In genomic region chr18:61541673-61542072, GRCh38 we compare ENCODE assay signal across 16 cellular contexts.
"Had no signal": no experiment of that assay in that cellular context is flagged by ENCODE, and none has a peak within 500 bp of the region (broad histone marks: within the 10 kb centered on the region; RNA-seq: fewer than 3 reads in every experiment).

No MANE protein-coding gene starts in this region.

- ATAC-seq: body of pancreas, gastrocnemius medialis, right cardiac atrium, SK-N-SH treated with all-trans-retinoic acid at 6 μM for 48 hours had no signal

- DNase-seq: activated CD4-positive, alpha-beta T cell treated with anti-CD3 and anti-CD28 coated beads, Interleukin-2, amount 50 U/mL, for 4 hours; activated CD4-positive, CD25-positive, alpha-beta regulatory T cell; activated T-cell treated with anti-CD3 and anti-CD28 coated beads, Interleukin-2, amount 50 U/mL, for 1 hour; amniotic stem cell; body of pancreas; cerebellar nuclear complex; endodermal cell; esophagus squamous epithelium; gastrocnemius medialis; kidney glomerular epithelial cell; midbrain; naive B cell; posterior cingulate gyrus; right cardiac atrium; transverse colon had no signal

- H3K9me3 ChIP-seq: body of pancreas, esophagus squamous epithelium, gastrocnemius medialis, transverse colon had no signal

- H3K27me3 ChIP-seq: body of pancreas, esophagus squamous epithelium, gastrocnemius medialis, transverse colon had no signal

- H3K36me3 ChIP-seq: esophagus squamous epithelium, gastrocnemius medialis, transverse colon had no signal

- H3K27ac ChIP-seq: body of pancreas, esophagus squamous epithelium, gastrocnemius medialis, transverse colon had no signal

- H3K4me3 ChIP-seq: body of pancreas, esophagus squamous epithelium, gastrocnemius medialis, transverse colon had no signal

- H3K4me1 ChIP-seq: body of pancreas, gastrocnemius medialis had no signal
